ENCODE assay signal across 16 cellular contexts in genomic region chr13:98835156-98835555, GRCh38.
"Had no signal": no experiment of that assay in that cellular context is flagged by ENCODE, and none has a peak within 500 bp of the region (broad histone marks: within the 10 kb centered on the region; RNA-seq: fewer than 3 reads in every experiment).

No MANE protein-coding gene starts in this region.

- H3K27me3 ChIP-seq: gastrocnemius medialis, spleen had no signal

- H3K4me1 ChIP-seq: gastrocnemius medialis had no signal

- H3K4me1 Mint-ChIP-seq: activated CD4-positive, alpha-beta T cell treated with anti-CD3 and anti-CD28 coated beads, Interleukin-2, amount 10 ng/mL, durations not matched to agents 7 days and 5 days had no signal

- H3K27me3 Mint-ChIP-seq: activated CD4-positive, alpha-beta T cell treated with anti-CD3 and anti-CD28 coated beads, Interleukin-2, amount 10 ng/mL, durations not matched to agents 7 days and 5 days; stimulated activated naive B cell treated with anti-CD40 and anti-IgM and Interleukin-4, amounts not matched to agents 10 μg/mL and 1 μg/mL and 100 μg/mL, for 72 hours had no signal

- DNase-seq: activated CD4-positive, alpha-beta T cell treated with anti-CD3 and anti-CD28 coated beads, Interleukin-2, amount 10 ng/mL, durations not matched to agents 7 days and 5 days; activated CD8-positive, alpha-beta T cell treated with anti-CD3 and anti-CD28 coated beads, Interleukin-2, amount 10 ng/mL, durations not matched to agents 7 days and 5 days; activated naive CD4-positive, alpha-beta T cell treated with anti-CD3 and anti-CD28 coated beads for 36 hours; activated T-cell treated with anti-CD3 and anti-CD28 coated beads, Interleukin-2, amount 50 U/mL, for 4 hours; aorta; cerebellar nuclear complex; effector CD4-positive, alpha-beta T cell; gastrocnemius medialis; head of caudate nucleus; nucleus accumbens; posterior cingulate gyrus; spleen; stimulated activated naive B cell treated with anti-CD40 and anti-IgM and Interleukin-4, amounts not matched to agents 10 μg/mL and 1 μg/mL and 100 μg/mL, for 72 hours had no signal

- H3K9me3 ChIP-seq: gastrocnemius medialis, spleen had no signal

- H3K27ac Mint-ChIP-seq: activated CD4-positive, alpha-beta T cell treated with anti-CD3 and anti-CD28 coated beads, Interleukin-2, amount 10 ng/mL, durations not matched to agents 7 days and 5 days; activated CD8-positive, alpha-beta T cell treated with anti-CD3 and anti-CD28 coated beads, Interleukin-2, amount 10 ng/mL, durations not matched to agents 7 days and 5 days; activated naive CD4-positive, alpha-beta T cell treated with anti-CD3 and anti-CD28 coated beads for 36 hours; mesothelial cell of epicardium; nephron; stimulated activated naive B cell treated with anti-CD40 and anti-IgM and Interleukin-4, amounts not matched to agents 10 μg/mL and 1 μg/mL and 100 μg/mL, for 72 hours had no signal

- H3K27ac ChIP-seq: gastrocnemius medialis, spleen had no signal

- H3K4me3 Mint-ChIP-seq: activated CD4-positive, alpha-beta T cell treated with anti-CD3 and anti-CD28 coated beads, Interleukin-2, amount 10 ng/mL, durations not matched to agents 7 days and 5 days; activated CD8-positive, alpha-beta T cell treated with anti-CD3 and anti-CD28 coated beads, Interleukin-2, amount 10 ng/mL, durations not matched to agents 7 days and 5 days; activated naive CD4-positive, alpha-beta T cell treated with anti-CD3 and anti-CD28 coated beads for 36 hours; activated T-cell treated with anti-CD3 and anti-CD28 coated beads, Interleukin-2, amount 50 U/mL, for 4 hours; mesothelial cell of epicardium; nephron; stimulated activated naive B cell treated with anti-CD40 and anti-IgM and Interleukin-4, amounts not matched to agents 10 μg/mL and 1 μg/mL and 100 μg/mL, for 72 hours had no signal

- H3K4me3 ChIP-seq: gastrocnemius medialis, lung, spleen had no signal

- H3K9me3 Mint-ChIP-seq: activated CD4-positive, alpha-beta T cell treated with anti-CD3 and anti-CD28 coated beads, Interleukin-2, amount 10 ng/mL, durations not matched to agents 7 days and 5 days; activated naive CD4-positive, alpha-beta T cell treated with anti-CD3 and anti-CD28 coated beads for 36 hours; activated T-cell treated with anti-CD3 and anti-CD28 coated beads, Interleukin-2, amount 50 U/mL, for 4 hours; mesothelial cell of epicardium; nephron; stimulated activated naive B cell treated with anti-CD40 and anti-IgM and Interleukin-4, amounts not matched to agents 10 μg/mL and 1 μg/mL and 100 μg/mL, for 72 hours had no signal
